ENCODE assay signal across 1 cellular context in the genomic region with DNA sequence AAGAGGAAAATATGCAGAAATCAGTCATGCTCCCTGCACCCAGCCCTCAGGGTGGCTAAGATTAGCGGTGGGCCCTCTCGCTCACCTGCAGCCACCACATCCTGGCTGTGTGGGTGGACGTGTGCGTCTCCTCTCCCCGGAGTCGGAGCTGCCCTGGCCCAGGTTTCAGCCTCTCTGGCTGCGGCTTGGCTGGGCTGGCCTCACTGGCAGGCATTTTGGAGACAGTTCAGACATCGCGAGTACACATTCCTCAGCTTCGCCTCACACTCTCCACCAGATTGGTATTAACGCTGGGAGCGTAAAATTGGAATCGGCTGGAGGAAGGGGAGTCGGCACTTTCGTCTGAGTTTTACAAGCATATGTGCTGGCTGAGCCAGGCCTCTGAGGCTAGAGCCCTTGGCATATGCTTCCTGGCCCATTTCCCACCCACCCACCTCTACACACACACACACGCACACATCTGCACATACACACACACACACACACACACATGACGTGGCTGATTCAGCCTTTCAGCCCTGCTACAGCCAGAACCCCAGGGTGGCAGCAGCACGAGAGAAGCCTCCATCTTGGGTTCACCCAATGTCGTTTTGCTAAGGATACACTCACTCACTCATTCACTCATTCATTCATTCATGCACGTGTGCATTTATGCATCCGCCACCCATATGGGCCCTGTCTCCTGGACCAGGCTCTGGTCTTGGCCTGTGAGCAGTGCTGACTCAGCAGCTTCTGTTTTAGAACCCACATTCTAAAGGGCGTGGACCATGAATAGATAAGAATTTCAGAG.
TF ChIP-seq lines count a peak whose summit lies in the region.

No MANE protein-coding gene starts in this region.

TF ChIP-seq in GM12878, 131 proteins besides CTCF, POLR2A, EP300 and RAD21 (continued from another document):
- TF ChIP-seq, protein P1, sequence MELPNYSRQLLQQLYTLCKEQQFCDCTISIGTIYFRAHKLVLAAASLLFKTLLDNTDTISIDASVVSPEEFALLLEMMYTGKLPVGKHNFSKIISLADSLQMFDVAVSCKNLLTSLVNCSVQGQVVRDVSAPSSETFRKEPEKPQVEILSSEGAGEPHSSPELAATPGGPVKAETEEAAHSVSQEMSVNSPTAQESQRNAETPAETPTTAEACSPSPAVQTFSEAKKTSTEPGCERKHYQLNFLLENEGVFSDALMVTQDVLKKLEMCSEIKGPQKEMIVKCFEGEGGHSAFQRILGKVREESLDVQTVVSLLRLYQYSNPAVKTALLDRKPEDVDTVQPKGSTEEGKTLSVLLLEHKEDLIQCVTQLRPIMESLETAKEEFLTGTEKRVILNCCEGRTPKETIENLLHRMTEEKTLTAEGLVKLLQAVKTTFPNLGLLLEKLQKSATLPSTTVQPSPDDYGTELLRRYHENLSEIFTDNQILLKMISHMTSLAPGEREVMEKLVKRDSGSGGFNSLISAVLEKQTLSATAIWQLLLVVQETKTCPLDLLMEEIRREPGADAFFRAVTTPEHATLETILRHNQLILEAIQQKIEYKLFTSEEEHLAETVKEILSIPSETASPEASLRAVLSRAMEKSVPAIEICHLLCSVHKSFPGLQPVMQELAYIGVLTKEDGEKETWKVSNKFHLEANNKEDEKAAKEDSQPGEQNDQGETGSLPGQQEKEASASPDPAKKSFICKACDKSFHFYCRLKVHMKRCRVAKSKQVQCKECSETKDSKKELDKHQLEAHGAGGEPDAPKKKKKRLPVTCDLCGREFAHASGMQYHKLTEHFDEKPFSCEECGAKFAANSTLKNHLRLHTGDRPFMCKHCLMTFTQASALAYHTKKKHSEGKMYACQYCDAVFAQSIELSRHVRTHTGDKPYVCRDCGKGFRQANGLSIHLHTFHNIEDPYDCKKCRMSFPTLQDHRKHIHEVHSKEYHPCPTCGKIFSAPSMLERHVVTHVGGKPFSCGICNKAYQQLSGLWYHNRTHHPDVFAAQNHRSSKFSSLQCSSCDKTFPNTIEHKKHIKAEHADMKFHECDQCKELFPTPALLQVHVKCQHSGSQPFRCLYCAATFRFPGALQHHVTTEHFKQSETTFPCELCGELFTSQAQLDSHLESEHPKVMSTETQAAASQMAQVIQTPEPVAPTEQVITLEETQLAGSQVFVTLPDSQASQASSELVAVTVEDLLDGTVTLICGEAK (IDR thresholded peaks at IDR 0.05; ENCODE audit: borderline replicate concordance): no peak
- TF ChIP-seq, protein P2, sequence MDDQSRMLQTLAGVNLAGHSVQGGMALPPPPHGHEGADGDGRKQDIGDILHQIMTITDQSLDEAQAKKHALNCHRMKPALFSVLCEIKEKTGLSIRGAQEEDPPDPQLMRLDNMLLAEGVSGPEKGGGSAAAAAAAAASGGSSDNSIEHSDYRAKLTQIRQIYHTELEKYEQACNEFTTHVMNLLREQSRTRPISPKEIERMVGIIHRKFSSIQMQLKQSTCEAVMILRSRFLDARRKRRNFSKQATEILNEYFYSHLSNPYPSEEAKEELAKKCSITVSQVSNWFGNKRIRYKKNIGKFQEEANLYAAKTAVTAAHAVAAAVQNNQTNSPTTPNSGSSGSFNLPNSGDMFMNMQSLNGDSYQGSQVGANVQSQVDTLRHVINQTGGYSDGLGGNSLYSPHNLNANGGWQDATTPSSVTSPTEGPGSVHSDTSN (IDR thresholded peaks at IDR 0.05; ENCODE audit: insufficient replicate concordance, low read depth, low read length): no peak
- TF ChIP-seq ZSCAN29 (IDR thresholded peaks at IDR 0.05) (no peak), MEF2B (IDR thresholded peaks at IDR 0.05; ENCODE audit: partially characterized antibody, poor library complexity, severe bottlenecking) (peak; percentile 52), TCF3 (IDR thresholded peaks at IDR 0.05; ENCODE audit: borderline replicate concordance, insufficient read depth, low read depth, low read length) (peak; percentile 83), GATAD2B (conservative IDR thresholded peaks at IDR 0.05; ENCODE audit: low read depth) (0 out of 2 replicates have a peak, but pooled peaks have one; percentile 36), CREM (IDR thresholded peaks at IDR 0.05; ENCODE audit: low read depth) (peak; percentile 44; the same call in 1 of the 2 replicates), RFX5 (IDR thresholded peaks at IDR 0.05; ENCODE audit: low read depth, low read length) (no peak), POU2F2 (IDR thresholded peaks at IDR 0.05; ENCODE audit: borderline replicate concordance, low read depth, low read length) (peak; percentile 21; the same call in 1 of the 3 replicates), HDGF (IDR thresholded peaks at IDR 0.05) (peak; percentile 70; the same call in 1 of the 2 replicates), EGR1 (IDR thresholded peaks at IDR 0.05; ENCODE audit: borderline replicate concordance in 1 of 2, low read depth in 2 of 2, low read length in 2 of 2) (peak; percentile 54 to 93), IKZF1 (conservative IDR thresholded peaks at IDR 0.05) (peak; percentile 66), CHD2 (IDR thresholded peaks at IDR 0.05; ENCODE audit: borderline replicate concordance, low read depth, low read length) (peak; percentile 48), ETV6 (conservative IDR thresholded peaks at IDR 0.05 in 1 of 2, IDR thresholded peaks at IDR 0.05 in 1 of 2; ENCODE audit: borderline replicate concordance in 1 of 2, low read depth in 1 of 2) (0 out of 4 replicates have a peak, but pooled peaks of 1 of the 2 experiments have one; percentile 18), PAX5 (IDR thresholded peaks at IDR 0.05; ENCODE audit: borderline replicate concordance, low read depth, low read length) (peak; percentile 98), DPF2 (IDR thresholded peaks at IDR 0.05) (peak; percentile 75), ZNF24 (IDR thresholded peaks at IDR 0.05) (peak; percentile 83), YY1 (IDR thresholded peaks at IDR 0.05; ENCODE audit: low read depth, low read length) (peak; percentile 83), MTA2 (IDR thresholded peaks at IDR 0.05; ENCODE audit: low read depth) (peak; percentile 47; the same call in 1 of the 2 replicates), NR2F1 (conservative IDR thresholded peaks at IDR 0.05) (0 out of 2 replicates have a peak, but pooled peaks have one; percentile 42), SP1 (IDR thresholded peaks at IDR 0.05; ENCODE audit: low read depth, low read length) (peak; percentile 38), BCL11A (IDR thresholded peaks at IDR 0.05; ENCODE audit: low read depth, low read length) (peak; percentile 53; the same call in 1 of the 2 replicates), LARP7 (IDR thresholded peaks at IDR 0.05) (no peak; the same call in 1 of the 2 replicates), MEF2A (IDR thresholded peaks at IDR 0.05; ENCODE audit: insufficient read depth, low read depth, low read length) (peak; percentile 49; the same call in 1 of the 2 replicates), CBFB (IDR thresholded peaks at IDR 0.05; ENCODE audit: low read depth) (peak; percentile 76; the same call in 1 of the 2 replicates), IKZF2 (IDR thresholded peaks at IDR 0.05) (peak; percentile 57 to 68), ASH2L (IDR thresholded peaks at IDR 0.05; ENCODE audit: borderline replicate concordance, low read depth) (no peak), EED (IDR thresholded peaks at IDR 0.05; ENCODE audit: low read depth) (peak; percentile 77), RUNX3 (IDR thresholded peaks at IDR 0.05; ENCODE audit: low read length) (peak; percentile 92), BHLHE40 (IDR thresholded peaks at IDR 0.05; ENCODE audit: borderline replicate concordance in 1 of 2, low read depth in 2 of 2, low read length in 1 of 2) (peak; percentile 86 to 90)
- TF ChIP-seq, protein P3, sequence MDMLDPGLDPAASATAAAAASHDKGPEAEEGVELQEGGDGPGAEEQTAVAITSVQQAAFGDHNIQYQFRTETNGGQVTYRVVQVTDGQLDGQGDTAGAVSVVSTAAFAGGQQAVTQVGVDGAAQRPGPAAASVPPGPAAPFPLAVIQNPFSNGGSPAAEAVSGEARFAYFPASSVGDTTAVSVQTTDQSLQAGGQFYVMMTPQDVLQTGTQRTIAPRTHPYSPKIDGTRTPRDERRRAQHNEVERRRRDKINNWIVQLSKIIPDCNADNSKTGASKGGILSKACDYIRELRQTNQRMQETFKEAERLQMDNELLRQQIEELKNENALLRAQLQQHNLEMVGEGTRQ (IDR thresholded peaks at IDR 0.05; ENCODE audit: borderline replicate concordance, low read depth, low read length): no peak
- TF ChIP-seq, protein P4, sequence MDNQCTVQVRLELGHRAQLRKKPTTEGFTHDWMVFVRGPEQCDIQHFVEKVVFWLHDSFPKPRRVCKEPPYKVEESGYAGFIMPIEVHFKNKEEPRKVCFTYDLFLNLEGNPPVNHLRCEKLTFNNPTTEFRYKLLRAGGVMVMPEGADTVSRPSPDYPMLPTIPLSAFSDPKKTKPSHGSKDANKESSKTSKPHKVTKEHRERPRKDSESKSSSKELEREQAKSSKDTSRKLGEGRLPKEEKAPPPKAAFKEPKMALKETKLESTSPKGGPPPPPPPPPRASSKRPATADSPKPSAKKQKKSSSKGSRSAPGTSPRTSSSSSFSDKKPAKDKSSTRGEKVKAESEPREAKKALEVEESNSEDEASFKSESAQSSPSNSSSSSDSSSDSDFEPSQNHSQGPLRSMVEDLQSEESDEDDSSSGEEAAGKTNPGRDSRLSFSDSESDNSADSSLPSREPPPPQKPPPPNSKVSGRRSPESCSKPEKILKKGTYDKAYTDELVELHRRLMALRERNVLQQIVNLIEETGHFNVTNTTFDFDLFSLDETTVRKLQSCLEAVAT (IDR thresholded peaks at IDR 0.05): peak; percentile 73
- TF ChIP-seq, protein P5, sequence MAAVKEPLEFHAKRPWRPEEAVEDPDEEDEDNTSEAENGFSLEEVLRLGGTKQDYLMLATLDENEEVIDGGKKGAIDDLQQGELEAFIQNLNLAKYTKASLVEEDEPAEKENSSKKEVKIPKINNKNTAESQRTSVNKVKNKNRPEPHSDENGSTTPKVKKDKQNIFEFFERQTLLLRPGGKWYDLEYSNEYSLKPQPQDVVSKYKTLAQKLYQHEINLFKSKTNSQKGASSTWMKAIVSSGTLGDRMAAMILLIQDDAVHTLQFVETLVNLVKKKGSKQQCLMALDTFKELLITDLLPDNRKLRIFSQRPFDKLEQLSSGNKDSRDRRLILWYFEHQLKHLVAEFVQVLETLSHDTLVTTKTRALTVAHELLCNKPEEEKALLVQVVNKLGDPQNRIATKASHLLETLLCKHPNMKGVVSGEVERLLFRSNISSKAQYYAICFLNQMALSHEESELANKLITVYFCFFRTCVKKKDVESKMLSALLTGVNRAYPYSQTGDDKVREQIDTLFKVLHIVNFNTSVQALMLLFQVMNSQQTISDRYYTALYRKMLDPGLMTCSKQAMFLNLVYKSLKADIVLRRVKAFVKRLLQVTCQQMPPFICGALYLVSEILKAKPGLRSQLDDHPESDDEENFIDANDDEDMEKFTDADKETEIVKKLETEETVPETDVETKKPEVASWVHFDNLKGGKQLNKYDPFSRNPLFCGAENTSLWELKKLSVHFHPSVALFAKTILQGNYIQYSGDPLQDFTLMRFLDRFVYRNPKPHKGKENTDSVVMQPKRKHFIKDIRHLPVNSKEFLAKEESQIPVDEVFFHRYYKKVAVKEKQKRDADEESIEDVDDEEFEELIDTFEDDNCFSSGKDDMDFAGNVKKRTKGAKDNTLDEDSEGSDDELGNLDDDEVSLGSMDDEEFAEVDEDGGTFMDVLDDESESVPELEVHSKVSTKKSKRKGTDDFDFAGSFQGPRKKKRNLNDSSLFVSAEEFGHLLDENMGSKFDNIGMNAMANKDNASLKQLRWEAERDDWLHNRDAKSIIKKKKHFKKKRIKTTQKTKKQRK (IDR thresholded peaks at IDR 0.05; ENCODE audit: low read depth, low read length): no peak
- TF ChIP-seq, protein P6, sequence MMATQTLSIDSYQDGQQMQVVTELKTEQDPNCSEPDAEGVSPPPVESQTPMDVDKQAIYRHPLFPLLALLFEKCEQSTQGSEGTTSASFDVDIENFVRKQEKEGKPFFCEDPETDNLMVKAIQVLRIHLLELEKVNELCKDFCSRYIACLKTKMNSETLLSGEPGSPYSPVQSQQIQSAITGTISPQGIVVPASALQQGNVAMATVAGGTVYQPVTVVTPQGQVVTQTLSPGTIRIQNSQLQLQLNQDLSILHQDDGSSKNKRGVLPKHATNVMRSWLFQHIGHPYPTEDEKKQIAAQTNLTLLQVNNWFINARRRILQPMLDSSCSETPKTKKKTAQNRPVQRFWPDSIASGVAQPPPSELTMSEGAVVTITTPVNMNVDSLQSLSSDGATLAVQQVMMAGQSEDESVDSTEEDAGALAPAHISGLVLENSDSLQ (IDR thresholded peaks at IDR 0.05): no peak
- TF ChIP-seq, protein P7, sequence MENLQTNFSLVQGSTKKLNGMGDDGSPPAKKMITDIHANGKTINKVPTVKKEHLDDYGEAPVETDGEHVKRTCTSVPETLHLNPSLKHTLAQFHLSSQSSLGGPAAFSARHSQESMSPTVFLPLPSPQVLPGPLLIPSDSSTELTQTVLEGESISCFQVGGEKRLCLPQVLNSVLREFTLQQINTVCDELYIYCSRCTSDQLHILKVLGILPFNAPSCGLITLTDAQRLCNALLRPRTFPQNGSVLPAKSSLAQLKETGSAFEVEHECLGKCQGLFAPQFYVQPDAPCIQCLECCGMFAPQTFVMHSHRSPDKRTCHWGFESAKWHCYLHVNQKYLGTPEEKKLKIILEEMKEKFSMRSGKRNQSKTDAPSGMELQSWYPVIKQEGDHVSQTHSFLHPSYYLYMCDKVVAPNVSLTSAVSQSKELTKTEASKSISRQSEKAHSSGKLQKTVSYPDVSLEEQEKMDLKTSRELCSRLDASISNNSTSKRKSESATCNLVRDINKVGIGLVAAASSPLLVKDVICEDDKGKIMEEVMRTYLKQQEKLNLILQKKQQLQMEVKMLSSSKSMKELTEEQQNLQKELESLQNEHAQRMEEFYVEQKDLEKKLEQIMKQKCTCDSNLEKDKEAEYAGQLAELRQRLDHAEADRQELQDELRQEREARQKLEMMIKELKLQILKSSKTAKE (IDR thresholded peaks at IDR 0.05; ENCODE audit: low read depth, poor library complexity, severe bottlenecking): peak; percentile 27
- TF ChIP-seq, protein P8, sequence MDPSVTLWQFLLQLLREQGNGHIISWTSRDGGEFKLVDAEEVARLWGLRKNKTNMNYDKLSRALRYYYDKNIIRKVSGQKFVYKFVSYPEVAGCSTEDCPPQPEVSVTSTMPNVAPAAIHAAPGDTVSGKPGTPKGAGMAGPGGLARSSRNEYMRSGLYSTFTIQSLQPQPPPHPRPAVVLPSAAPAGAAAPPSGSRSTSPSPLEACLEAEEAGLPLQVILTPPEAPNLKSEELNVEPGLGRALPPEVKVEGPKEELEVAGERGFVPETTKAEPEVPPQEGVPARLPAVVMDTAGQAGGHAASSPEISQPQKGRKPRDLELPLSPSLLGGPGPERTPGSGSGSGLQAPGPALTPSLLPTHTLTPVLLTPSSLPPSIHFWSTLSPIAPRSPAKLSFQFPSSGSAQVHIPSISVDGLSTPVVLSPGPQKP (IDR thresholded peaks at IDR 0.05; ENCODE audit: low read depth, low read length): no peak
